21 cellular contexts compared by ENCODE assay signal in the genomic region with DNA sequence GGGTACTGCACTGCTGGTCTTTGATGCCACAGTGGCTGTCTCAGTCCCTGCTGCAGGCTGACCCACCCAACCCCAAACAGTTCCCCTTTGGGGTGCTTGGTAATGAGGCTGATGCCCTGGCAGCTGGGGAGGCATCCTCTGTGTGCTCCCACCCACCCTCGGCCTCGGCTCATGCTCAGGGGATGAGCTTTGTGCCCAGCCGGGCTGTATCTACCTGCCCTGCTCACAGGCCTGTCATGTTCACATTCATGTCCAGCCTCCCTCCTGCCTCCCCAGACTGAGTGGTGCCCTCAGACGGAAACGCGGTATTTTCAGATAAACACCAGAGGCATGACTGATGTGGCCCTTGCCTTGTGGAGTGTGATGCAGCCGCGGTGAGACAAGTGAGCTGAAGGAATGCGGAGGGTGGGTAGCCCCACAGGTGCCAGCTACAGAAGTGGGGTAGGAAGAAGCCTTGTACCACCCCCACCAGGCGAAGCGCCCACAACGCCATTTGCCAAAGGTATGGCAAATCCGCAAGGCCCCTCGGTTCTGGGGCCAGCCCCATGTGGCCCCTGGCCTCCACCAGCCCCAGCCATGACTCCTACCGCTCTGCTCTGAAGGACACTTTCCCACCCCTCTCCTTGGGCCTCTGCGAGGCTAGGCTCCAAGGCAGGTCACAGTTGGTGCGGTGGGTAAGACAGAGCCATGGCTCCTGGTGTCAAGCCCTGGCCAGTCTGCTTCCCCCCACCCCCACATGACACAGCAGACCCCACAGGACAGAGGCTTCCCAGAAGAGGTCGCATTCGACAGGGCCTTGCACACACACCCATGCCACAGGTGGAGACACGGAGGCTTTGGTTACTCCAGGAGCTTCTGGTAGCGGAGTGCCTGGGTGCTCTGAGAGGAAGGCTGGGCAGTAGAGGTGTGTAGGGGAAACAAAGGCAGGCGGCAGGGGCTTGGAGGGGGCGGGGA. TPM values are rescaled to one million over a fixed set of nuclear protein-coding genes. Genes with fewer than 3 reads are reported as not detected.
DNase-seq lines count a peak whose midpoint lies in the region; ATAC-seq and TF ChIP-seq lines count a peak whose summit lies in the region.
"Had no signal": no experiment of that assay in that cellular context is flagged by ENCODE, and none has a peak within 500 bp of the region (broad histone marks: within the 10 kb centered on the region; RNA-seq: fewer than 3 reads in every experiment).

No MANE protein-coding gene starts in this region.

- H3K27me3 ChIP-seq in right atrium auricular region (no peaks in the 10 kb centered on the region), SJCRH30 (no peaks in the 10 kb centered on the region), esophagus muscularis mucosa (no peaks in the 10 kb centered on the region), MG63 (no peaks in the 10 kb centered on the region)

- no peaks in the 10 kb centered on the region for H3K4me1 ChIP-seq in right atrium auricular region
- 0 out of 2 replicates have a peak, but pooled peaks cover 3% of the 10 kb centered on the region for H3K4me1 ChIP-seq in SJCRH30
- peaks cover 12 to 57% (median 40%) of the 10 kb centered on the region in 4 donors for H3K4me1 ChIP-seq in esophagus muscularis mucosa

- H3K9me3 ChIP-seq in right atrium auricular region (no peaks in the 10 kb centered on the region), SJCRH30 (replicated peaks) (no peaks in the 10 kb centered on the region), esophagus muscularis mucosa (no peaks in the 10 kb centered on the region), MG63 (no peaks in the 10 kb centered on the region)

- no peak for TF ChIP-seq EP300 in esophagus muscularis mucosa (IDR thresholded peaks at IDR 0.05)

- H3K27ac ChIP-seq in right atrium auricular region = no peak overlapping the region
- peak overlapping the region; percentile 26; the same call in 1 of the 2 replicates for H3K27ac ChIP-seq in SJCRH30
- H3K27ac ChIP-seq in esophagus muscularis mucosa (replicated peaks in 1 of 4) = peak overlapping the region; percentile 82 to 88 (median 85)
- H3K27ac ChIP-seq: SK-N-MC had no signal

- H3K36me3 ChIP-seq in right atrium auricular region (peaks cover 25% of the 10 kb centered on the region), SJCRH30 (peaks cover 10% of the 10 kb centered on the region), esophagus muscularis mucosa (peaks cover 12 to 32% (median 15%) of the 10 kb centered on the region in 4 donors), MG63 (peaks cover 3% of the 10 kb centered on the region)

- intact Hi-C loops in Right ventricle myocardium inferior (cut with DNase I) (no loop called here), esophagus muscularis mucosa (cut with DNase I) (no loop called here)
- intact Hi-C loops in activated CD4-positive, alpha-beta T cell treated with anti-CD3 and anti-CD28 coated beads, Interleukin-2, amount 10 ng/mL, durations not matched to agents 24 days and 14 days (cut with micrococcal nuclease) = loop anchor here (2.0 kb wide), 1 partner anchor 19 kb away; a partner anchor contains a TSS

- DNase-seq in Right ventricle myocardium inferior (ENCODE audit: missing footprints) = peak; percentile 45
- no peak for DNase-seq in right atrium auricular region (ENCODE audit: low spot score)
- no peak for DNase-seq in SJCRH30
- DNase-seq in esophagus muscularis mucosa (ENCODE audit: extremely low spot score) = no peak
- DNase-seq in activated CD4-positive, alpha-beta T cell treated with anti-CD3 and anti-CD28 coated beads, Interleukin-2, amount 10 ng/mL, durations not matched to agents 24 days and 14 days = no peak
- DNase-seq in MG63 = no peak
- no peak for DNase-seq in DMS53 treated with DMSO at 0.1 percent for 48 hours (lab: John Stamatoyannopoulos, UW; ENCODE audit: unreplicated experiment)
- no peak for DNase-seq in epidermal melanocyte (ENCODE audit: insufficient read length, low spot score)
- DNase-seq: activated CD4-positive, alpha-beta T cell treated with anti-CD3 and anti-CD28 coated beads, Interleukin-2, amount 50 U/mL, for 1 hour; activated naive CD8-positive, alpha-beta T cell treated with anti-CD3 and anti-CD28 coated beads for 36 hours; cortex of kidney; EL; mammary epithelial cell; NCI-H748 treated with DMSO at 0.1 percent for 48 hours had no signal

- H3K27me3 Mint-ChIP-seq in activated CD4-positive, alpha-beta T cell treated with anti-CD3 and anti-CD28 coated beads, Interleukin-2, amount 10 ng/mL, durations not matched to agents 24 days and 14 days = no peaks in the 10 kb centered on the region
- H3K27me3 Mint-ChIP-seq: activated naive CD8-positive, alpha-beta T cell treated with anti-CD3 and anti-CD28 coated beads for 36 hours; progenitor cell of endocrine pancreas had no signal

- peaks cover 15% of the 10 kb centered on the region for H3K4me1 Mint-ChIP-seq in activated CD4-positive, alpha-beta T cell treated with anti-CD3 and anti-CD28 coated beads, Interleukin-2, amount 10 ng/mL, durations not matched to agents 24 days and 14 days

- H3K4me3 Mint-ChIP-seq in activated CD4-positive, alpha-beta T cell treated with anti-CD3 and anti-CD28 coated beads, Interleukin-2, amount 10 ng/mL, durations not matched to agents 24 days and 14 days = no peak overlapping the region
- H3K4me3 Mint-ChIP-seq: activated naive CD8-positive, alpha-beta T cell treated with anti-CD3 and anti-CD28 coated beads for 36 hours; CD14-positive monocyte; T-helper 1 cell treated with Interleukin-12 subunit alpha and Interleukin-12 subunit beta and Interleukin-4 antibody, amounts not matched to agents 30 μg/mL and 1 μg/mL, for 36 hours; WTC11 had no signal

- TF ChIP-seq CTCF in right atrium auricular region (IDR thresholded peaks at IDR 0.05) (no peak), esophagus muscularis mucosa (IDR thresholded peaks at IDR 0.05) (no peak)

- WGBS in esophagus muscularis mucosa = 87% methylated on average over 15 of the region's 23 CpGs

- no peaks in the 10 kb centered on the region for H3K9me3 Mint-ChIP-seq in activated CD4-positive, alpha-beta T cell treated with anti-CD3 and anti-CD28 coated beads, Interleukin-2, amount 10 ng/mL, durations not matched to agents 24 days and 14 days
- H3K9me3 Mint-ChIP-seq: activated naive CD8-positive, alpha-beta T cell treated with anti-CD3 and anti-CD28 coated beads for 36 hours; activated T-cell treated with anti-CD3 and anti-CD28 coated beads, Interleukin-2, amount 50 U/mL, for 72 hours; IgD-negative memory B cell; T-helper 1 cell treated with Interleukin-12 subunit alpha and Interleukin-12 subunit beta and Interleukin-4 antibody, amounts not matched to agents 30 μg/mL and 1 μg/mL, for 36 hours; WTC11 had no signal

- H3K27ac Mint-ChIP-seq in activated CD4-positive, alpha-beta T cell treated with anti-CD3 and anti-CD28 coated beads, Interleukin-2, amount 10 ng/mL, durations not matched to agents 24 days and 14 days = no peak overlapping the region
- H3K27ac Mint-ChIP-seq: progenitor cell of endocrine pancreas, WTC11 had no signal

- H3K4me3 ChIP-seq in right atrium auricular region (no peak overlapping the region), SJCRH30 (no peak overlapping the region), esophagus muscularis mucosa (no peak overlapping the region), MG63 (no peak overlapping the region)
- H3K4me3 ChIP-seq: SK-N-MC had no signal

- no peak for TF ChIP-seq POLR2A in esophagus muscularis mucosa (IDR thresholded peaks at IDR 0.05; ENCODE audit: low read depth)

- no peak for ATAC-seq in Right ventricle myocardium inferior

- H3K36me3 Mint-ChIP-seq in activated CD4-positive, alpha-beta T cell treated with anti-CD3 and anti-CD28 coated beads, Interleukin-2, amount 10 ng/mL, durations not matched to agents 24 days and 14 days (ENCODE audit: low read depth) = peaks cover 21% of the 10 kb centered on the region

RNA-seq across cellular contexts. Expression of a gene that starts 1.8 kb away (rescaled TPM):
- total RNA-seq in Right ventricle myocardium inferior = 8.8 TPM
- 10 to 100 TPM in 1 of 2 donors, 1 to 10 TPM in 1; 6.2 to 10.6 TPM for total RNA-seq in right atrium auricular region
- total RNA-seq in SJCRH30 (2014; rRNA removed; shearing (Covaris generic)) = 0.18 TPM in 1 of 2 replicates, not detected in the other
- total RNA-seq in esophagus muscularis mucosa = 10 to 100 TPM in 1 of 4 donors, 1 to 10 TPM in 3; 8.0 to 12.6 (median 9.1) TPM
- 13.7 and 15.1 TPM in 2 replicates for total RNA-seq in activated CD4-positive, alpha-beta T cell treated with anti-CD3 and anti-CD28 coated beads, Interleukin-2, amount 10 ng/mL, durations not matched to agents 24 days and 14 days
- total RNA-seq in MG63 (2014; rRNA removed; shearing (Covaris generic); ENCODE audit: low replicate concordance) = not detected in 2 replicates
- total RNA-seq: mammary epithelial cell had no signal

RNA-seq across cellular contexts. Expression of a gene that starts 11.4 kb away (rescaled TPM):
- total RNA-seq in Right ventricle myocardium inferior (80.6 TPM), right atrium auricular region (10 to 100 TPM; 66.5 to 70.2 TPM), esophagus muscularis mucosa (100 to 1,000 TPM in 2 of 4 donors, 10 to 100 TPM in 2; 89.3 to 106 (median 95.4) TPM)
- 58.6 and 69.6 TPM in 2 replicates for total RNA-seq in SJCRH30 (2014; rRNA removed; shearing (Covaris generic))
- total RNA-seq in activated CD4-positive, alpha-beta T cell treated with anti-CD3 and anti-CD28 coated beads, Interleukin-2, amount 10 ng/mL, durations not matched to agents 24 days and 14 days = 153 and 168 TPM in 2 replicates
- total RNA-seq in MG63 (2014; rRNA removed; shearing (Covaris generic); ENCODE audit: low replicate concordance) = 205 and 325 TPM in 2 replicates

RNA-seq across cellular contexts. Expression of a gene that starts 20.2 kb away (rescaled TPM):
- 9.7 TPM for total RNA-seq in Right ventricle myocardium inferior
- 1 to 10 TPM; 7.6 to 8.9 TPM for total RNA-seq in right atrium auricular region
- 7.7 and 8.2 TPM in 2 replicates for total RNA-seq in SJCRH30 (2014; rRNA removed; shearing (Covaris generic))
- 10 to 100 TPM; 15.9 to 22.4 (median 17.7) TPM for total RNA-seq in esophagus muscularis mucosa
- total RNA-seq in activated CD4-positive, alpha-beta T cell treated with anti-CD3 and anti-CD28 coated beads, Interleukin-2, amount 10 ng/mL, durations not matched to agents 24 days and 14 days = 135 and 137 TPM in 2 replicates
- 0.07 and 2.4 TPM in 2 replicates for total RNA-seq in MG63 (2014; rRNA removed; shearing (Covaris generic); ENCODE audit: low replicate concordance)

RNA-seq across cellular contexts. Expression of a gene that starts 25.4 kb away (rescaled TPM):
- 25.4 TPM for total RNA-seq in Right ventricle myocardium inferior
- 10 to 100 TPM; 40.8 to 54.7 TPM for total RNA-seq in right atrium auricular region
- total RNA-seq in SJCRH30 (2014; rRNA removed; shearing (Covaris generic)) = 55.6 and 56.9 TPM in 2 replicates
- total RNA-seq in esophagus muscularis mucosa = 100 to 1,000 TPM in 1 of 4 donors, 10 to 100 TPM in 3; 50.7 to 102 (median 60.8) TPM
- 107 and 109 TPM in 2 replicates for total RNA-seq in activated CD4-positive, alpha-beta T cell treated with anti-CD3 and anti-CD28 coated beads, Interleukin-2, amount 10 ng/mL, durations not matched to agents 24 days and 14 days
- 7.8 and 12.8 TPM in 2 replicates for total RNA-seq in MG63 (2014; rRNA removed; shearing (Covaris generic); ENCODE audit: low replicate concordance)

RNA-seq across cellular contexts. Expression of a gene that starts 26.3 kb away (rescaled TPM):
- total RNA-seq in Right ventricle myocardium inferior (6.9 TPM), right atrium auricular region (1 to 10 TPM; 4.7 to 6.4 TPM), esophagus muscularis mucosa (1 to 10 TPM; 3.6 to 6.9 (median 6.1) TPM)
- 0.97 and 1.7 TPM in 2 replicates for total RNA-seq in SJCRH30 (2014; rRNA removed; shearing (Covaris generic))
- total RNA-seq in activated CD4-positive, alpha-beta T cell treated with anti-CD3 and anti-CD28 coated beads, Interleukin-2, amount 10 ng/mL, durations not matched to agents 24 days and 14 days = 2.4 and 3.8 TPM in 2 replicates
- total RNA-seq in MG63 (2014; rRNA removed; shearing (Covaris generic); ENCODE audit: low replicate concordance) = 1.0 and 4.6 TPM in 2 replicates

Comparison
In these comparisons a context has a peak if more than half of its experiments do, and no peak if none do; other contexts are left out.
1. H3K27ac ChIP-seq: peak in SJCRH30 (single experiment) and esophagus muscularis mucosa (4 of 4); none in right atrium auricular region (0 of 2).